8 cellular contexts compared by ENCODE assay signal in genomic region chr14:32252030-32252670, GRCh38. TPM values are rescaled to one million over a fixed set of nuclear protein-coding genes. Genes with fewer than 3 reads are reported as not detected.
DNase-seq lines count a peak whose midpoint lies in the region; ATAC-seq and TF ChIP-seq lines count a peak whose summit lies in the region.

No MANE protein-coding gene starts in this region.

- H3K27me3 ChIP-seq in BLaER1 (no peaks in the 10 kb centered on the region), WERI-Rb-1 (ENCODE audit: insufficient read depth, low read depth, severe bottlenecking) (no peaks in the 10 kb centered on the region), liver (ENCODE audit: control insufficient read depth in 4 of 4, insufficient read depth in 4 of 4, low read length in 3 of 4) (no peaks in the 10 kb centered on the region)

- H3K4me3 ChIP-seq in BLaER1 (no peak overlapping the region), WERI-Rb-1 (ENCODE audit: low read depth, low read length) (no peak overlapping the region), liver (ENCODE audit: low read depth in 1 of 3, low read length in 3 of 3) (no peak overlapping the region)

- ATAC-seq in GM18907 (IDR thresholded peaks at IDR 0.05; ENCODE audit: unreplicated experiment) (peak; percentile 92), HG03196 (IDR thresholded peaks at IDR 0.05; ENCODE audit: unreplicated experiment) (peak; percentile 76)

- H3K4me2 ChIP-seq in BLaER1: 0 out of 2 replicates have a peak overlapping the region, but pooled peaks have one; percentile 17

- H3K9ac ChIP-seq in BLaER1: no peak overlapping the region
- peak overlapping the region in 1 of 2 donors; percentile 28 for H3K9ac ChIP-seq in liver (ENCODE audit: low read depth in 1 of 2, low read length in 2 of 2)

- H3K9me3 ChIP-seq in BLaER1: no peaks in the 10 kb centered on the region
- no peaks in the 10 kb centered on the region for H3K9me3 ChIP-seq in WERI-Rb-1 (ENCODE audit: severe bottlenecking)
- H3K9me3 ChIP-seq in liver (ENCODE audit: control insufficient read depth in 4 of 4, low read length in 3 of 4): no peaks in the 10 kb centered on the region

- H3K36me3 ChIP-seq in BLaER1: no peaks in the 10 kb centered on the region
- H3K36me3 ChIP-seq in WERI-Rb-1: no peaks in the 10 kb centered on the region
- H3K36me3 ChIP-seq in liver (ENCODE audit: control insufficient read depth in 4 of 4, insufficient read depth in 3 of 4, low read depth in 1 of 4, low read length in 3 of 4): no peaks in the 10 kb centered on the region

- WGBS in liver: 61% methylated on average over 3 of the region's 3 CpGs

- DNase-seq in NCI-H2196 (lab: John Stamatoyannopoulos, UW; ENCODE audit: unreplicated experiment): peak; percentile 68
- DNase-seq in WERI-Rb-1: peak; percentile 64
- peak; percentile 80 for DNase-seq in dedifferentiated amniotic fluid mesenchymal stem cell (ENCODE audit: extremely low spot score)
- peak; percentile 2 for DNase-seq in stimulated activated CD8-positive, alpha-beta memory T cell treated with anti-CD3 and anti-CD28 coated beads, Interleukin-15, amount 100 ng/mL, for 1 hour (ENCODE audit: low read depth)

- TF ChIP-seq CTCF in WERI-Rb-1 (IDR thresholded peaks at IDR 0.05; ENCODE audit: low read depth, low read length) (peak; percentile 74), liver (IDR thresholded peaks at IDR 0.05; ENCODE audit: low read depth, low read length, missing input control) (peak; percentile 86)

- H3K27ac ChIP-seq in BLaER1 (no peak overlapping the region), WERI-Rb-1 (no peak overlapping the region; the same call in 1 of the 2 replicates), liver (ENCODE audit: low read depth in 1 of 2, low read length in 2 of 2) (no peak overlapping the region)

- H3K4me1 ChIP-seq in BLaER1 (peaks cover 4% of the 10 kb centered on the region; the same call in 1 of the 2 replicates), liver (ENCODE audit: control insufficient read depth in 4 of 4, insufficient read depth in 4 of 4, low read length in 3 of 4) (peaks cover 0 to 5% (median under 1%) of the 10 kb centered on the region in 4 donors)

- no peaks in the 10 kb centered on the region for H4K20me1 ChIP-seq in BLaER1

- TF ChIP-seq RAD21 in liver (IDR thresholded peaks at IDR 0.05): peak; percentile 99

TF ChIP-seq in liver, 16 proteins besides CTCF, POLR2A, EP300 and RAD21:
- no peak for TF ChIP-seq FOXA1 (IDR thresholded peaks at IDR 0.05)
- TF ChIP-seq YY1 (IDR thresholded peaks at IDR 0.05): no peak
- no peak for TF ChIP-seq ATF3 (IDR thresholded peaks at IDR 0.05)
- no peak for TF ChIP-seq NR2F2 (IDR thresholded peaks at IDR 0.05)
- no peak for TF ChIP-seq HNF4G (IDR thresholded peaks at IDR 0.05)
- TF ChIP-seq MAX (IDR thresholded peaks at IDR 0.05): no peak
- no peak for TF ChIP-seq REST (IDR thresholded peaks at IDR 0.05)
- TF ChIP-seq ZBTB33 (IDR thresholded peaks at IDR 0.05): no peak
- TF ChIP-seq TAF1 (conservative IDR thresholded peaks at IDR 0.05): no peak
- TF ChIP-seq RXRA (IDR thresholded peaks at IDR 0.05): no peak
- no peak for TF ChIP-seq FOXA2 (IDR thresholded peaks at IDR 0.05)

RNA-seq across cellular contexts. Expression of gene RNU6-8, which starts 49.1 kb away (rescaled TPM):
- total RNA-seq in liver: not detected
- not detected for polyA plus RNA-seq in liver

RNA-seq across cellular contexts. Expression of gene RNU6-7, which starts 50.3 kb away (rescaled TPM):
- not detected for total RNA-seq in liver
- not detected for polyA plus RNA-seq in liver

Comparison
In these comparisons a context has a peak if more than half of its experiments do, and no peak if none do; other contexts are left out.
1. DNase-seq: peak in every context shown above with its lines; median percentile 80 in dedifferentiated amniotic fluid mesenchymal stem cell; 68 in NCI-H2196; 64 in WERI-Rb-1; 2 in stimulated activated CD8-positive, alpha-beta memory T cell treated with anti-CD3 and anti-CD28 coated beads, Interleukin-15, amount 100 ng/mL, for 1 hour.